ENCODE assay signal across 13 cellular contexts in the genomic region with DNA sequence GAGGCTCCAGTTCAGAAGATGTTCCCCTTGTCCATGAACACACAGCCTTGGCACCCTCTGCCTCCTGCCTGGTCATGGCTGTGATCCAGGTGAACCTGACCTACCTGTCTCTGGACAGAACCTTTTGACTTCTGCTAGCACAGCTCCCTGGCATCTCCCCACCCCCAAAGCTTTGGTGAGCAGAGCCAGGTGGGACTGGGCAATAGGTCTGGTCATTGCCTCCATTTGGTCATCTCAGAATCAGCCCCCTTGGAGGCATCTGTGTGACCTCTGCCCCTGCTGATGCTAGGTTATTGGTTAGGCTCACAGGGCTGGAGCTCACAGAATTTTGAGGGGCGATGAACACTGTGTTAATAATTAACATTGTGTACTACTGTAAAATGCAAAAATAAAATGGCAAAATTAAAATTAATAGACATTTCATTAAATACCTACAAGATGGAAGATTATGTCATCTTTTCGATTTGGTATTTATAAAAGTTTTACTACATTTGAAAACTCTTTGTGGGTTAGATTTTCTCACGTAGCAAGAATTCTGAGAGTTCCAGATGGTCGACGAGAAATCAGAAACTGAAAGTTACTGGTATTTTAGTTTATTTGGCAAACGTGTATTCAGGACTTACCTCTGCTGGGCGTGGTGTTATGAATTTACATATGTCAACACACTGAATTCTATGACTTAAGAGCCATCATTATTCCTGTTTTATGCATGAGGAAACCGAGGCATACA. TPM values are rescaled to one million over a fixed set of nuclear protein-coding genes. Genes with fewer than 3 reads are reported as not detected.
A peak's percentile ranks its signal among the peaks of the same experiment; 100 is the strongest.
DNase-seq lines count a peak whose midpoint lies in the region; ATAC-seq lines count a peak whose summit lies in the region.
"Had no signal": no experiment of that assay in that cellular context is flagged by ENCODE, and none has a peak within 500 bp of the region (broad histone marks: within the 10 kb centered on the region; RNA-seq: fewer than 3 reads in every experiment).

No MANE protein-coding gene starts in this region.

- no peak overlapping the region for H3K27ac ChIP-seq in CD4-positive, CD25-positive, alpha-beta regulatory T cell (ENCODE audit: insufficient read depth, low read length, poor library complexity, severe bottlenecking)
- H3K27ac ChIP-seq: right atrium auricular region had no signal

- no peaks in the 10 kb centered on the region for H3K27me3 ChIP-seq in CD4-positive, CD25-positive, alpha-beta regulatory T cell (ENCODE audit: control insufficient read depth, insufficient read depth, low read length)
- H3K27me3 ChIP-seq: right atrium auricular region had no signal

- intact Hi-C loops in head of caudate nucleus (cut with DNase I): loop anchor here (10.0 kb wide), 1 partner anchor 144 kb away; no protein-coding TSS in a partner anchor

- H3K4me3 ChIP-seq in CD4-positive, CD25-positive, alpha-beta regulatory T cell (ENCODE audit: low read depth, low read length): peak overlapping the region; percentile 47
- H3K4me3 ChIP-seq: right atrium auricular region had no signal

- H3K36me3 Mint-ChIP-seq in CD4-positive, CD25-positive, alpha-beta regulatory T cell: no peaks in the 10 kb centered on the region
- no peaks in the 10 kb centered on the region for H3K36me3 Mint-ChIP-seq in effector memory CD8-positive, alpha-beta T cell (ENCODE audit: insufficient read depth)

- H3K9me3 ChIP-seq in CD4-positive, CD25-positive, alpha-beta regulatory T cell (ENCODE audit: control insufficient read depth in 2 of 2, low read length in 2 of 2): no peaks in the 10 kb centered on the region
- H3K9me3 ChIP-seq: right atrium auricular region had no signal

- H3K4me1 ChIP-seq in CD4-positive, CD25-positive, alpha-beta regulatory T cell (ENCODE audit: control insufficient read depth, insufficient read depth, low read length, poor library complexity, severe bottlenecking): peaks cover 7% of the 10 kb centered on the region

- no peaks in the 10 kb centered on the region for H3K9me3 Mint-ChIP-seq in CD4-positive, CD25-positive, alpha-beta regulatory T cell
- no peaks in the 10 kb centered on the region for H3K9me3 Mint-ChIP-seq in effector memory CD8-positive, alpha-beta T cell

- peak overlapping the region in 1 of 3 donors; percentile 88 for H3K27ac Mint-ChIP-seq in CD4-positive, CD25-positive, alpha-beta regulatory T cell
- peak overlapping the region; percentile 35 to 45 for H3K27ac Mint-ChIP-seq in effector memory CD8-positive, alpha-beta T cell
- H3K27ac Mint-ChIP-seq: endodermal cell had no signal

- ATAC-seq in CD4-positive, CD25-positive, alpha-beta regulatory T cell (ENCODE audit: low read depth in 2 of 2): peak in 1 of 2 donors; percentile 43
- ATAC-seq in GM19328 (IDR thresholded peaks at IDR 0.05; ENCODE audit: unreplicated experiment): peak; percentile 64
- peak; percentile 58 for ATAC-seq in HG03196 (IDR thresholded peaks at IDR 0.05; ENCODE audit: unreplicated experiment)
- ATAC-seq in effector memory CD8-positive, alpha-beta T cell (replicated peaks): peak; percentile 59

- DNase-seq in CD4-positive, CD25-positive, alpha-beta regulatory T cell: peak in 1 of 3 donors; percentile 61
- no peak for DNase-seq in effector memory CD8-positive, alpha-beta T cell
- no peak for DNase-seq in NCI-H2107 treated with DMSO at 0.1 percent for 48 hours (lab: John Stamatoyannopoulos, UW; ENCODE audit: unreplicated experiment)
- no peak for DNase-seq in SIG-M5 (lab: John Stamatoyannopoulos, UW)
- no peak for DNase-seq in head of caudate nucleus
- no peak for DNase-seq in NOMO-1 treated with dmso at 0.1 percent for 144 hours (lab: John Stamatoyannopoulos, UW; ENCODE audit: unreplicated experiment)
- DNase-seq: AML-193, endodermal cell, islet precursor cell, NCI-H510A treated with DMSO at 0.1 percent for 48 hours had no signal

- no peaks in the 10 kb centered on the region for H3K27me3 Mint-ChIP-seq in CD4-positive, CD25-positive, alpha-beta regulatory T cell
- no peaks in the 10 kb centered on the region for H3K27me3 Mint-ChIP-seq in effector memory CD8-positive, alpha-beta T cell

- no peaks in the 10 kb centered on the region for H3K36me3 ChIP-seq in CD4-positive, CD25-positive, alpha-beta regulatory T cell (ENCODE audit: control insufficient read depth, insufficient read depth, low read length)
- H3K36me3 ChIP-seq: right atrium auricular region had no signal

- H3K4me3 Mint-ChIP-seq in CD4-positive, CD25-positive, alpha-beta regulatory T cell: peak overlapping the region in 1 of 4 donors; percentile 10
- peak overlapping the region; percentile 21 to 31 for H3K4me3 Mint-ChIP-seq in effector memory CD8-positive, alpha-beta T cell
- H3K4me3 Mint-ChIP-seq: endodermal cell had no signal

- H3K4me1 Mint-ChIP-seq in CD4-positive, CD25-positive, alpha-beta regulatory T cell: peaks cover 0 to 20% (median 3%) of the 10 kb centered on the region in 4 donors
- H3K4me1 Mint-ChIP-seq in effector memory CD8-positive, alpha-beta T cell (ENCODE audit: low read depth in 2 of 2): peaks cover 0 to 17% of the 10 kb centered on the region in 2 donors

RNA-seq across cellular contexts. Expression of gene KIAA0930, which starts 8.3 kb away (rescaled TPM):
- 21.3 TPM for total RNA-seq in CD4-positive, CD25-positive, alpha-beta regulatory T cell
- polyA plus RNA-seq in CD4-positive, CD25-positive, alpha-beta regulatory T cell: 1 to 10 TPM in 2 of 4 donors, under 1 TPM in 2; 0.70 to 2.4 (median 1.4) TPM

RNA-seq across cellular contexts. Expression of gene UPK3A, which starts 35.8 kb away (rescaled TPM):
- total RNA-seq in CD4-positive, CD25-positive, alpha-beta regulatory T cell: not detected
- not detected for polyA plus RNA-seq in CD4-positive, CD25-positive, alpha-beta regulatory T cell
- total RNA-seq: endodermal cell, right atrium auricular region had no signal
